ENCODE assay signal across 18 cellular contexts in genomic region chr11:117724104-117724503, GRCh38.
A peak's percentile ranks its signal among the peaks of the same experiment; 100 is the strongest.
DNase-seq lines count a peak whose midpoint lies in the region; ATAC-seq and TF ChIP-seq lines count a peak whose summit lies in the region.
"Had no signal": no experiment of that assay in that cellular context is flagged by ENCODE, and none has a peak within 500 bp of the region (broad histone marks: within the 10 kb centered on the region; RNA-seq: fewer than 3 reads in every experiment).

No MANE protein-coding gene starts in this region.

- H3K36me3 Mint-ChIP-seq in GM23338 (ENCODE audit: low read depth) (no peaks in the 10 kb centered on the region), mesothelial cell of epicardium (peaks cover 2% of the 10 kb centered on the region)
- no peaks in the 10 kb centered on the region for H3K36me3 Mint-ChIP-seq in stimulated activated effector memory CD8-positive, alpha-beta T cell treated with anti-CD3 and anti-CD28 coated beads, Interleukin-12 subunit alpha, Interleukin-12 subunit beta, amount 100 ng/mL, for 72 hours
- no peaks in the 10 kb centered on the region for H3K36me3 Mint-ChIP-seq in activated naive CD8-positive, alpha-beta T cell treated with anti-CD3 and anti-CD28 coated beads for 36 hours
- H3K36me3 Mint-ChIP-seq: CD14-positive monocyte had no signal

- no peaks in the 10 kb centered on the region for H3K79me2 ChIP-seq in GM23338 (replicated peaks; ENCODE audit: insufficient read depth)

- H3K9me3 Mint-ChIP-seq in GM23338 (no peaks in the 10 kb centered on the region), mesothelial cell of epicardium (peaks cover 11% of the 10 kb centered on the region)
- no peaks in the 10 kb centered on the region for H3K9me3 Mint-ChIP-seq in stimulated activated effector memory CD8-positive, alpha-beta T cell treated with anti-CD3 and anti-CD28 coated beads, Interleukin-12 subunit alpha, Interleukin-12 subunit beta, amount 100 ng/mL, for 72 hours
- H3K9me3 Mint-ChIP-seq in activated naive CD8-positive, alpha-beta T cell treated with anti-CD3 and anti-CD28 coated beads for 36 hours: no peaks in the 10 kb centered on the region

- no peak overlapping the region; the same call in 2 of the 3 replicates for H3K4me3 Mint-ChIP-seq in GM23338
- H3K4me3 Mint-ChIP-seq in mesothelial cell of epicardium: no peak overlapping the region
- H3K4me3 Mint-ChIP-seq in stimulated activated effector memory CD8-positive, alpha-beta T cell treated with anti-CD3 and anti-CD28 coated beads, Interleukin-12 subunit alpha, Interleukin-12 subunit beta, amount 100 ng/mL, for 72 hours: no peak overlapping the region
- H3K4me3 Mint-ChIP-seq in activated naive CD8-positive, alpha-beta T cell treated with anti-CD3 and anti-CD28 coated beads for 36 hours: no peak overlapping the region
- H3K4me3 Mint-ChIP-seq: CD14-positive monocyte had no signal

- H3K9me2 ChIP-seq in GM23338 (ENCODE audit: insufficient read depth): no peaks in the 10 kb centered on the region

- H3K36me3 ChIP-seq in GM23338 (ENCODE audit: insufficient read depth): no peaks in the 10 kb centered on the region
- H3K36me3 ChIP-seq: MG63 had no signal

- H3K27me3 ChIP-seq in GM23338 (ENCODE audit: insufficient read depth): peaks cover 14% of the 10 kb centered on the region

- no peaks in the 10 kb centered on the region for H4K20me1 ChIP-seq in GM23338 (replicated peaks; ENCODE audit: insufficient read depth)

- DNase-seq in GM23338 (ENCODE audit: low spot score) (no peak), mesothelial cell of epicardium (ENCODE audit: low spot score in 2 of 2, unreplicated experiment in 2 of 2) (no peak), foreskin melanocyte (no peak), Ammon's horn (ENCODE audit: low spot score) (no peak)
- no peak for DNase-seq in stimulated activated effector memory CD8-positive, alpha-beta T cell treated with anti-CD3 and anti-CD28 coated beads, Interleukin-12 subunit alpha, Interleukin-12 subunit beta, amount 100 ng/mL, for 72 hours (ENCODE audit: low spot score in 2 of 2)
- no peak for DNase-seq in activated naive CD8-positive, alpha-beta T cell treated with anti-CD3 and anti-CD28 coated beads for 36 hours
- DNase-seq: Caco-2, IMR-90, Karpas-422, MG63, NCI-H1105 treated with DMSO at 0.1 percent for 48 hours, NCI-H187 treated with DMSO at 0.1 percent for 48 hours, NCI-H446, NCI-H774, RPMI8226 had no signal

- H3K4me1 ChIP-seq in GM23338 (ENCODE audit: insufficient read depth): peaks cover 38% of the 10 kb centered on the region

- H3K27ac Mint-ChIP-seq in GM23338: no peak overlapping the region
- peak overlapping the region; percentile 3 for H3K27ac Mint-ChIP-seq in mesothelial cell of epicardium
- H3K27ac Mint-ChIP-seq in stimulated activated effector memory CD8-positive, alpha-beta T cell treated with anti-CD3 and anti-CD28 coated beads, Interleukin-12 subunit alpha, Interleukin-12 subunit beta, amount 100 ng/mL, for 72 hours: no peak overlapping the region
- no peak overlapping the region for H3K27ac Mint-ChIP-seq in activated naive CD8-positive, alpha-beta T cell treated with anti-CD3 and anti-CD28 coated beads for 36 hours

- H3K27me3 Mint-ChIP-seq in GM23338 (ENCODE audit: insufficient read depth, low read depth, poor library complexity) (peaks cover 9% of the 10 kb centered on the region), mesothelial cell of epicardium (ENCODE audit: low read depth) (peaks cover 5% of the 10 kb centered on the region)
- H3K27me3 Mint-ChIP-seq in activated naive CD8-positive, alpha-beta T cell treated with anti-CD3 and anti-CD28 coated beads for 36 hours: no peaks in the 10 kb centered on the region

- H3K4me2 ChIP-seq in GM23338: peak overlapping the region; percentile 65

- ATAC-seq in GM23338: peak; percentile 47
- peak; percentile 9 for ATAC-seq in stimulated activated effector memory CD8-positive, alpha-beta T cell treated with anti-CD3 and anti-CD28 coated beads, Interleukin-12 subunit alpha, Interleukin-12 subunit beta, amount 100 ng/mL, for 72 hours
- ATAC-seq: HCT116 had no signal

- H2AFZ ChIP-seq in GM23338: no peak overlapping the region

- peaks cover 40% of the 10 kb centered on the region for H3K4me1 Mint-ChIP-seq in GM23338
- H3K4me1 Mint-ChIP-seq in mesothelial cell of epicardium: peaks cover 33% of the 10 kb centered on the region
- no peaks in the 10 kb centered on the region for H3K4me1 Mint-ChIP-seq in stimulated activated effector memory CD8-positive, alpha-beta T cell treated with anti-CD3 and anti-CD28 coated beads, Interleukin-12 subunit alpha, Interleukin-12 subunit beta, amount 100 ng/mL, for 72 hours
- no peaks in the 10 kb centered on the region for H3K4me1 Mint-ChIP-seq in activated naive CD8-positive, alpha-beta T cell treated with anti-CD3 and anti-CD28 coated beads for 36 hours
- H3K4me1 Mint-ChIP-seq: CD14-positive monocyte had no signal

- TF ChIP-seq CTCF in GM23338 (conservative IDR thresholded peaks at IDR 0.05; ENCODE audit: low read depth in 2 of 2): no peak
- TF ChIP-seq CTCF in mesothelial cell of epicardium (IDR thresholded peaks at IDR 0.05; ENCODE audit: unreplicated experiment): no peak

- H3K27ac ChIP-seq in GM23338 (ENCODE audit: low read depth): no peak overlapping the region
- peak overlapping the region; percentile 81 for H3K27ac ChIP-seq in angular gyrus (ENCODE audit: low read depth, low read length)

- H3K4me3 ChIP-seq in GM23338: 0 out of 2 replicates have a peak overlapping the region, but pooled peaks have one; percentile 18
- H3K4me3 ChIP-seq: MG63 had no signal

- H3F3A ChIP-seq in GM23338 (replicated peaks; ENCODE audit: low read depth): no peaks in the 10 kb centered on the region

TF ChIP-seq in GM23338, 12 proteins besides CTCF, POLR2A, EP300 and RAD21 (continues in another document):
- TF ChIP-seq ZNF114 (CRISPR knock-in tag; IDR thresholded peaks at IDR 0.05): no peak
- no peak for TF ChIP-seq JUNB (IDR thresholded peaks at IDR 0.05; ENCODE audit: unreplicated experiment)
- TF ChIP-seq STAT1 (IDR thresholded peaks at IDR 0.05; ENCODE audit: unreplicated experiment): no peak
- TF ChIP-seq EZH2phosphoT487 (IDR thresholded peaks at IDR 0.05; ENCODE audit: unreplicated experiment): no peak
- TF ChIP-seq, protein P1, sequence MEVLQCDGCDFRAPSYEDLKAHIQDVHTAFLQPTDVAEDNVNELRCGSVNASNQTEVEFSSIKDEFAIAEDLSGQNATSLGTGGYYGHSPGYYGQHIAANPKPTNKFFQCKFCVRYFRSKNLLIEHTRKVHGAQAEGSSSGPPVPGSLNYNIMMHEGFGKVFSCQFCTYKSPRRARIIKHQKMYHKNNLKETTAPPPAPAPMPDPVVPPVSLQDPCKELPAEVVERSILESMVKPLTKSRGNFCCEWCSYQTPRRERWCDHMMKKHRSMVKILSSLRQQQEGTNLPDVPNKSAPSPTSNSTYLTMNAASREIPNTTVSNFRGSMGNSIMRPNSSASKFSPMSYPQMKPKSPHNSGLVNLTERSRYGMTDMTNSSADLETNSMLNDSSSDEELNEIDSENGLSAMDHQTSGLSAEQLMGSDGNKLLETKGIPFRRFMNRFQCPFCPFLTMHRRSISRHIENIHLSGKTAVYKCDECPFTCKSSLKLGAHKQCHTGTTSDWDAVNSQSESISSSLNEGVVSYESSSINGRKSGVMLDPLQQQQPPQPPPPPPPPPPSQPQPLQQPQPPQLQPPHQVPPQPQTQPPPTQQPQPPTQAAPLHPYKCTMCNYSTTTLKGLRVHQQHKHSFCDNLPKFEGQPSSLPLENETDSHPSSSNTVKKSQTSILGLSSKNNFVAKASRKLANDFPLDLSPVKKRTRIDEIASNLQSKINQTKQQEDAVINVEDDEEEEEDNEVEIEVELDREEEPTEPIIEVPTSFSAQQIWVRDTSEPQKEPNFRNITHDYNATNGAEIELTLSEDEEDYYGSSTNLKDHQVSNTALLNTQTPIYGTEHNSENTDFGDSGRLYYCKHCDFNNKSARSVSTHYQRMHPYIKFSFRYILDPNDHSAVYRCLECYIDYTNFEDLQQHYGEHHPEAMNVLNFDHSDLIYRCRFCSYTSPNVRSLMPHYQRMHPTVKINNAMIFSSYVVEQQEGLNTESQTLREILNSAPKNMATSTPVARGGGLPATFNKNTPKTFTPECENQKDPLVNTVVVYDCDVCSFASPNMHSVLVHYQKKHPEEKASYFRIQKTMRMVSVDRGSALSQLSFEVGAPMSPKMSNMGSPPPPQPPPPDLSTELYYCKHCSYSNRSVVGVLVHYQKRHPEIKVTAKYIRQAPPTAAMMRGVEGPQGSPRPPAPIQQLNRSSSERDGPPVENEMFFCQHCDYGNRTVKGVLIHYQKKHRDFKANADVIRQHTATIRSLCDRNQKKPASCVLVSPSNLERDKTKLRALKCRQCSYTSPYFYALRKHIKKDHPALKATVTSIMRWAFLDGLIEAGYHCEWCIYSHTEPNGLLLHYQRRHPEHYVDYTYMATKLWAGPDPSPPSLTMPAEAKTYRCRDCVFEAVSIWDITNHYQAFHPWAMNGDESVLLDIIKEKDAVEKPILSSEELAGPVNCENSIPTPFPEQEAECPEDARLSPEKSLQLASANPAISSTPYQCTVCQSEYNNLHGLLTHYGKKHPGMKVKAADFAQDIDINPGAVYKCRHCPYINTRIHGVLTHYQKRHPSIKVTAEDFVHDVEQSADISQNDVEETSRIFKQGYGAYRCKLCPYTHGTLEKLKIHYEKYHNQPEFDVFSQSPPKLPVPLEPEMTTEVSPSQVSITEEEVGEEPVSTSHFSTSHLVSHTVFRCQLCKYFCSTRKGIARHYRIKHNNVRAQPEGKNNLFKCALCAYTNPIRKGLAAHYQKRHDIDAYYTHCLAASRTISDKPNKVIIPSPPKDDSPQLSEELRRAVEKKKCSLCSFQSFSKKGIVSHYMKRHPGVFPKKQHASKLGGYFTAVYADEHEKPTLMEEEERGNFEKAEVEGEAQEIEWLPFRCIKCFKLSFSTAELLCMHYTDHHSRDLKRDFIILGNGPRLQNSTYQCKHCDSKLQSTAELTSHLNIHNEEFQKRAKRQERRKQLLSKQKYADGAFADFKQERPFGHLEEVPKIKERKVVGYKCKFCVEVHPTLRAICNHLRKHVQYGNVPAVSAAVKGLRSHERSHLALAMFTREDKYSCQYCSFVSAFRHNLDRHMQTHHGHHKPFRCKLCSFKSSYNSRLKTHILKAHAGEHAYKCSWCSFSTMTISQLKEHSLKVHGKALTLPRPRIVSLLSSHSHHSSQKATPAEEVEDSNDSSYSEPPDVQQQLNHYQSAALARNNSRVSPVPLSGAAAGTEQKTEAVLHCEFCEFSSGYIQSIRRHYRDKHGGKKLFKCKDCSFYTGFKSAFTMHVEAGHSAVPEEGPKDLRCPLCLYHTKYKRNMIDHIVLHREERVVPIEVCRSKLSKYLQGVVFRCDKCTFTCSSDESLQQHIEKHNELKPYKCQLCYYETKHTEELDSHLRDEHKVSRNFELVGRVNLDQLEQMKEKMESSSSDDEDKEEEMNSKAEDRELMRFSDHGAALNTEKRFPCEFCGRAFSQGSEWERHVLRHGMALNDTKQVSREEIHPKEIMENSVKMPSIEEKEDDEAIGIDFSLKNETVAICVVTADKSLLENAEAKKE (CRISPR knock-in tag; IDR thresholded peaks at IDR 0.05): no peak
- TF ChIP-seq CREB1 (CRISPR knock-in tag; IDR thresholded peaks at IDR 0.05; ENCODE audit: low read depth): no peak
